In the genomic region with DNA sequence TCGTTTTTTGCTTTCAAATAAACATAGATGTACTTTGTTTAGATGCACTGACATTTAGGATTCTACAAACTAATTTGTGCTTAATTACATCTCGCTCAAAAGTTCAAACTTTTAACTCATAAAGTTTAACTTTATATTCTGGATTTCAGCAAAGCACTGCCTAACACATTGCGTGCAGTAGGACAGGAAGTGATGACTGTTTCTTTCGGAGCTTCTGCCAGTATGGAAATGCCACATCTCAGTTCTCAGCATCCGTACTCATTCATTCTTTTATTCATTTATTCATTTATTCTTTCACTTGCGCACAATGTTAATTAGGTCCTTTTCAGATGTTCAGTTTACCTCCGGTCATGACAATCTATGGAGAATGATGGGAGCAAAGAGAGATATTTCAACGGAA, we compare ENCODE assay signal across 23 cellular contexts.
A peak's percentile ranks its signal among the peaks of the same experiment; 100 is the strongest.
DNase-seq lines count a peak whose midpoint lies in the region; ATAC-seq and TF ChIP-seq lines count a peak whose summit lies in the region.
"Had no signal": no experiment of that assay in that cellular context is flagged by ENCODE, and none has a peak within 500 bp of the region (broad histone marks: within the 10 kb centered on the region; RNA-seq: fewer than 3 reads in every experiment).

No MANE protein-coding gene starts in this region.

- H3K27ac Mint-ChIP-seq in stimulated activated effector memory CD8-positive, alpha-beta T cell treated with anti-CD3 and anti-CD28 coated beads, Interleukin-12 subunit alpha, Interleukin-12 subunit beta, amount 100 ng/mL, for 72 hours = no peak overlapping the region
- H3K27ac Mint-ChIP-seq: activated CD8-positive, alpha-beta T cell treated with anti-CD3 and anti-CD28 coated beads for 36 hours; B cell; immature natural killer cell had no signal

- no peaks in the 10 kb centered on the region for H3K36me3 Mint-ChIP-seq in stimulated activated effector memory CD8-positive, alpha-beta T cell treated with anti-CD3 and anti-CD28 coated beads, Interleukin-12 subunit alpha, Interleukin-12 subunit beta, amount 100 ng/mL, for 72 hours
- H3K36me3 Mint-ChIP-seq: immature natural killer cell had no signal

- in situ Hi-C loops in brain microvascular endothelial cell (cut with HindIII; ENCODE audit: low pct_ligation_motif_present, low sequenced_read_pairs) = no loop called here

- 65 to 74% methylated on average over 8 of the region's 8 CpGs for WGBS in heart right ventricle, 2 donors

- peaks cover 0 to 27% (median under 1%) of the 10 kb centered on the region in 9 donors for H3K4me1 ChIP-seq in heart right ventricle

- H3K4me3 ChIP-seq in brain microvascular endothelial cell (ENCODE audit: low read depth, low read length) (peak overlapping the region; percentile 6), heart right ventricle (no peak overlapping the region)
- H3K4me3 ChIP-seq: left ventricle myocardium inferior had no signal

- H3K27ac ChIP-seq in brain microvascular endothelial cell (peak overlapping the region; percentile 8), caudate nucleus (ENCODE audit: low read depth, low read length) (no peak overlapping the region), heart right ventricle (no peak overlapping the region)
- H3K27ac ChIP-seq: left ventricle myocardium inferior had no signal

- no peaks in the 10 kb centered on the region for H3K4me1 Mint-ChIP-seq in stimulated activated effector memory CD8-positive, alpha-beta T cell treated with anti-CD3 and anti-CD28 coated beads, Interleukin-12 subunit alpha, Interleukin-12 subunit beta, amount 100 ng/mL, for 72 hours
- H3K4me1 Mint-ChIP-seq: B cell, immature natural killer cell had no signal

- H3K36me3 ChIP-seq in brain microvascular endothelial cell (replicated peaks) (no peaks in the 10 kb centered on the region), heart right ventricle (no peaks in the 10 kb centered on the region)
- H3K36me3 ChIP-seq: left ventricle myocardium inferior had no signal

- DNase-seq in EL (peak; percentile 33), MV-4-11 (lab: John Stamatoyannopoulos, UW) (peak; percentile 36), brain microvascular endothelial cell (no peak), myocyte (ENCODE audit: low read depth) (peak; percentile 17), caudate nucleus (lab: John Stamatoyannopoulos, UW) (no peak), heart right ventricle (no peak)
- DNase-seq in stimulated activated effector memory CD8-positive, alpha-beta T cell treated with anti-CD3 and anti-CD28 coated beads, Interleukin-12 subunit alpha, Interleukin-12 subunit beta, amount 100 ng/mL, for 72 hours (ENCODE audit: low spot score in 2 of 2) = no peak
- DNase-seq: activated CD8-positive, alpha-beta T cell treated with anti-CD3 and anti-CD28 coated beads for 36 hours; amygdala; cerebellar nuclear complex; DMS79; immature natural killer cell; left ventricle myocardium inferior; NCI-H1436 treated with DMSO at 0.1 percent for 48 hours; NCI-H2171; NCI-H748 treated with DMSO at 0.1 percent for 48 hours; stimulated activated CD4-positive, alpha-beta T cell treated with anti-CD3 and anti-CD28 coated beads, Interleukin-4, amount 100 ng/mL, for 4 hours; T-helper 2 cell; trophoblast cell had no signal

- no peaks in the 10 kb centered on the region for H3K9me3 Mint-ChIP-seq in stimulated activated effector memory CD8-positive, alpha-beta T cell treated with anti-CD3 and anti-CD28 coated beads, Interleukin-12 subunit alpha, Interleukin-12 subunit beta, amount 100 ng/mL, for 72 hours

- no peak overlapping the region for H3K4me3 Mint-ChIP-seq in stimulated activated effector memory CD8-positive, alpha-beta T cell treated with anti-CD3 and anti-CD28 coated beads, Interleukin-12 subunit alpha, Interleukin-12 subunit beta, amount 100 ng/mL, for 72 hours
- H3K4me3 Mint-ChIP-seq: activated CD8-positive, alpha-beta T cell treated with anti-CD3 and anti-CD28 coated beads for 36 hours; B cell; immature natural killer cell had no signal

- no peak for TF ChIP-seq CTCF in brain microvascular endothelial cell (IDR thresholded peaks at IDR 0.05; ENCODE audit: low read depth, low read length, missing control alignments)
- TF ChIP-seq CTCF in heart right ventricle (IDR thresholded peaks at IDR 0.05) = no peak

- peaks cover 0 to 3% (median 0%) of the 10 kb centered on the region in 11 donors for H3K9me3 ChIP-seq in heart right ventricle
- H3K9me3 ChIP-seq: left ventricle myocardium inferior had no signal

- ATAC-seq in stimulated activated effector memory CD8-positive, alpha-beta T cell treated with anti-CD3 and anti-CD28 coated beads, Interleukin-12 subunit alpha, Interleukin-12 subunit beta, amount 100 ng/mL, for 72 hours = no peak
- ATAC-seq in HG03460 (IDR thresholded peaks at IDR 0.05; ENCODE audit: unreplicated experiment) = no peak
- no peak for ATAC-seq in heart right ventricle
- ATAC-seq: activated CD8-positive, alpha-beta T cell treated with anti-CD3 and anti-CD28 coated beads for 36 hours; HepG2; Panc1 had no signal

- no peaks in the 10 kb centered on the region for H3K27me3 ChIP-seq in brain microvascular endothelial cell (replicated peaks)
- no peaks in the 10 kb centered on the region for H3K27me3 ChIP-seq in heart right ventricle

- intact Hi-C loops in heart right ventricle (cut with DNase I) = loop anchor here in 5 of 10 donors (5.0 to 10.0 kb wide), 4 partner anchors 138 to 242 kb away; partner anchors contain the start of gene KCNJ2 (in 1 of the 5)

Comparison
In these comparisons a context has a peak if more than half of its experiments do, and no peak if none do; other contexts are left out.
1. DNase-seq: peak in EL (single experiment), MV-4-11 (single experiment) and myocyte (single experiment); none in brain microvascular endothelial cell (single experiment), stimulated activated effector memory CD8-positive, alpha-beta T cell treated with anti-CD3 and anti-CD28 coated beads, Interleukin-12 subunit alpha, Interleukin-12 subunit beta, amount 100 ng/mL, for 72 hours (0 of 2), caudate nucleus (0 of 61) and heart right ventricle (0 of 2).